In genomic region chr11:47408598-47409439, GRCh38 we compare ENCODE assay signal across 8 cellular contexts. TPM values are rescaled to one million over a fixed set of nuclear protein-coding genes. Genes with fewer than 3 reads are reported as not detected.
DNase-seq lines count a peak whose midpoint lies in the region; ATAC-seq and TF ChIP-seq lines count a peak whose summit lies in the region.

No MANE protein-coding gene starts in this region.

- H3K36me3 Mint-ChIP-seq in activated T-cell treated with anti-CD3 and anti-CD28 coated beads, Interleukin-2, amount 50 U/mL, for 72 hours (ENCODE audit: insufficient read depth in 2 of 2) = peaks cover 0 to 2% of the 10 kb centered on the region in 2 donors

- peak overlapping the region; percentile 64 to 80 for H3K4me3 ChIP-seq in cardiac fibroblast (replicated peaks in 1 of 2; ENCODE audit: low read depth in 2 of 2, low read length in 2 of 2)

- ATAC-seq in activated T-cell treated with anti-CD3 and anti-CD28 coated beads, Interleukin-2, amount 50 U/mL, for 72 hours (replicated peaks in 1 of 2) = no peak
- no peak for ATAC-seq in HG02763 (IDR thresholded peaks at IDR 0.05; ENCODE audit: unreplicated experiment)

- no peaks in the 10 kb centered on the region for H3K9me3 Mint-ChIP-seq in activated T-cell treated with anti-CD3 and anti-CD28 coated beads, Interleukin-2, amount 50 U/mL, for 72 hours

- TF ChIP-seq CTCF in cardiac fibroblast (IDR thresholded peaks at IDR 0.05; ENCODE audit: low read depth, low read length) = no peak

- H3K27me3 ChIP-seq in layer of hippocampus (ENCODE audit: control insufficient read depth, insufficient read depth, low read length) = no peaks in the 10 kb centered on the region

- H3K27ac Mint-ChIP-seq in activated T-cell treated with anti-CD3 and anti-CD28 coated beads, Interleukin-2, amount 50 U/mL, for 72 hours = peak overlapping the region; percentile 96

- H3K27ac ChIP-seq in layer of hippocampus (ENCODE audit: low read depth, low read length) = peak overlapping the region; percentile 82

- no peaks in the 10 kb centered on the region for H3K27me3 Mint-ChIP-seq in activated T-cell treated with anti-CD3 and anti-CD28 coated beads, Interleukin-2, amount 50 U/mL, for 72 hours (ENCODE audit: low read depth)

- peaks cover 26% of the 10 kb centered on the region for H3K4me1 Mint-ChIP-seq in activated T-cell treated with anti-CD3 and anti-CD28 coated beads, Interleukin-2, amount 50 U/mL, for 72 hours (ENCODE audit: low read depth)

- H3K4me3 Mint-ChIP-seq in activated T-cell treated with anti-CD3 and anti-CD28 coated beads, Interleukin-2, amount 50 U/mL, for 72 hours = peak overlapping the region; percentile 96 to 98

- in situ Hi-C loops in KBM-7 (cut with MboI; ENCODE audit: low pct_unique_long_range_greater_than_20kb, low sequenced_read_pairs) = loop anchor here (25.0 kb wide), 1 partner anchor 147 kb away; the partner anchor contains the start of genes MADD and NR1H3

- DNase-seq in activated T-cell treated with anti-CD3 and anti-CD28 coated beads, Interleukin-2, amount 50 U/mL, for 72 hours = no peak
- no peak for DNase-seq in activated T-cell treated with anti-CD3 and anti-CD28 coated beads, Interleukin-2, amount 50 U/mL, for 1 hour
- peak; percentile 13 for DNase-seq in NCI-H146 treated with DMSO at 0.1 percent for 48 hours (lab: John Stamatoyannopoulos, UW; ENCODE audit: unreplicated experiment)
- peak; percentile 83 to 88 for DNase-seq in cardiac fibroblast (ENCODE audit: low read depth in 2 of 2)
- peak; percentile 65 for DNase-seq in stromal cell of bone marrow (ENCODE audit: low read depth)
- DNase-seq in KBM-7 = no peak

RNA-seq across cellular contexts. Expression of gene SLC39A13, which starts 0.4 kb away (rescaled TPM):
- 10 to 100 TPM; 16.2 to 21.0 TPM for total RNA-seq in activated T-cell treated with anti-CD3 and anti-CD28 coated beads, Interleukin-2, amount 50 U/mL, for 72 hours

RNA-seq across cellular contexts. Expression of gene PSMC3, which starts 17.4 kb away (rescaled TPM):
- total RNA-seq in activated T-cell treated with anti-CD3 and anti-CD28 coated beads, Interleukin-2, amount 50 U/mL, for 72 hours = 100 to 1,000 TPM; 121 to 149 TPM

RNA-seq across cellular contexts. Expression of gene SPI1, which starts 30.5 kb away (rescaled TPM):
- total RNA-seq in activated T-cell treated with anti-CD3 and anti-CD28 coated beads, Interleukin-2, amount 50 U/mL, for 72 hours = under 1 TPM; 0.35 to 0.55 TPM

RNA-seq across cellular contexts. Expression of gene RAPSN, which starts 40.1 kb away (rescaled TPM):
- total RNA-seq in activated T-cell treated with anti-CD3 and anti-CD28 coated beads, Interleukin-2, amount 50 U/mL, for 72 hours = 1 to 10 TPM in 1 of 2 donors, under 1 TPM in 1; 0.77 to 1.3 TPM

RNA-seq across cellular contexts. Expression of gene MYBPC3, which starts 56.3 kb away (rescaled TPM):
- total RNA-seq in activated T-cell treated with anti-CD3 and anti-CD28 coated beads, Interleukin-2, amount 50 U/mL, for 72 hours = not detected

Comparison
In these comparisons a context has a peak if more than half of its experiments do, and no peak if none do; other contexts are left out.
1. DNase-seq: peak in NCI-H146 treated with DMSO at 0.1 percent for 48 hours (single experiment), cardiac fibroblast (2 of 2) and stromal cell of bone marrow (single experiment); none in activated T-cell treated with anti-CD3 and anti-CD28 coated beads, Interleukin-2, amount 50 U/mL, for 72 hours (0 of 2), activated T-cell treated with anti-CD3 and anti-CD28 coated beads, Interleukin-2, amount 50 U/mL, for 1 hour (single experiment) and KBM-7 (single experiment).